Comparison of ENCODE assay signal across 20 cellular contexts in genomic region chr14:86912689-86913088, GRCh38.
DNase-seq lines count a peak whose midpoint lies in the region; ATAC-seq and TF ChIP-seq lines count a peak whose summit lies in the region.
"Had no signal": no experiment of that assay in that cellular context is flagged by ENCODE, and none has a peak within 500 bp of the region (broad histone marks: within the 10 kb centered on the region; RNA-seq: fewer than 3 reads in every experiment).

No MANE protein-coding gene starts in this region.

- H3K23ac ChIP-seq in IMR-90 (ENCODE audit: low read depth, low read length) = no peak overlapping the region

- POLR2A ChIA-PET in BJ (lab: Charles Lee) = no interaction called here
- POLR2A ChIA-PET in IMR-90 (lab: Charles Lee; ENCODE audit: unreplicated experiment) = no interaction called here

- intact Hi-C loops in IMR-90 (cut with micrococcal nuclease) = loop anchor here (5.0 to 10.0 kb wide), 2 partner anchors 450 to 702 kb away; no protein-coding TSS in a partner anchor

- no peaks in the 10 kb centered on the region for H3K36me3 ChIP-seq in BJ (ENCODE audit: control insufficient read depth, insufficient read depth, low read length)
- H3K36me3 ChIP-seq in IMR-90 (ENCODE audit: control insufficient read depth, insufficient read depth, low read length) = no peaks in the 10 kb centered on the region
- H3K36me3 ChIP-seq: BLaER1 had no signal

- H3K9me3 Mint-ChIP-seq in mesothelial cell of epicardium (peaks cover 3% of the 10 kb centered on the region), progenitor cell of endocrine pancreas (ENCODE audit: low read depth) (no peaks in the 10 kb centered on the region)
- H3K9me3 Mint-ChIP-seq: CD14-positive monocyte, HFFc6 had no signal

- no peak for TF ChIP-seq RAD21 in IMR-90 (IDR thresholded peaks at IDR 0.05; ENCODE audit: low read length)

- H3K27me3 ChIP-seq in BJ (ENCODE audit: control insufficient read depth, insufficient read depth, low read length) (no peaks in the 10 kb centered on the region), IMR-90 (ENCODE audit: control insufficient read depth, insufficient read depth, low read length) (no peaks in the 10 kb centered on the region)
- H3K27me3 ChIP-seq: BLaER1 had no signal

- no peaks in the 10 kb centered on the region for H3K27me3 Mint-ChIP-seq in mesothelial cell of epicardium (ENCODE audit: low read depth)
- H3K27me3 Mint-ChIP-seq in progenitor cell of endocrine pancreas = no peaks in the 10 kb centered on the region
- H3K27me3 Mint-ChIP-seq: CD4-positive, alpha-beta memory T cell had no signal

- H3K36me3 Mint-ChIP-seq in mesothelial cell of epicardium (no peaks in the 10 kb centered on the region), progenitor cell of endocrine pancreas (ENCODE audit: insufficient read depth) (no peaks in the 10 kb centered on the region)
- H3K36me3 Mint-ChIP-seq: CD14-positive monocyte; CD4-positive, alpha-beta memory T cell had no signal

- H4K91ac ChIP-seq in IMR-90 (ENCODE audit: insufficient read depth, low read depth, low read length) = no peak overlapping the region

- CTCF ChIA-PET in BJ (lab: Yijun Ruan, JAX) = no interaction called here
- CTCF ChIA-PET in IMR-90 (lab: Yijun Ruan, JAX) = no interaction called here

- H2BK20ac ChIP-seq in IMR-90 (ENCODE audit: low read depth, low read length) = no peak overlapping the region

- 0 out of 2 replicates have a peak, but pooled peaks cover 2% of the 10 kb centered on the region for H3K4me1 ChIP-seq in IMR-90 (ENCODE audit: control insufficient read depth, insufficient read depth, low read length)
- H3K4me1 ChIP-seq: BLaER1 had no signal

- H3K27ac ChIP-seq in IMR-90 (ENCODE audit: insufficient read depth, low read length) = no peak overlapping the region
- H3K27ac ChIP-seq: BLaER1, KMS-11 had no signal

- no TSS peak for BruUV-seq in IMR-90 (replicated peaks; lab: Mats Ljungman, UMichigan)

- no peak overlapping the region for H3K18ac ChIP-seq in IMR-90 (ENCODE audit: low read depth, low read length)

- no peak overlapping the region for H2AK5ac ChIP-seq in IMR-90 (ENCODE audit: low read depth, low read length)

- no peak overlapping the region for H2BK15ac ChIP-seq in IMR-90 (ENCODE audit: low read depth, low read length)

- in situ Hi-C loops in IMR-90 (cut with MboI; ENCODE audit: low sequenced_read_pairs) = no loop called here

- H3K4me1 Mint-ChIP-seq in mesothelial cell of epicardium (peaks cover 17% of the 10 kb centered on the region), progenitor cell of endocrine pancreas (ENCODE audit: low read depth) (peaks cover 4% of the 10 kb centered on the region)
- H3K4me1 Mint-ChIP-seq: CD14-positive monocyte; CD4-positive, alpha-beta memory T cell had no signal

- no peaks in the 10 kb centered on the region for H3K79me1 ChIP-seq in IMR-90 (ENCODE audit: low read depth in 1 of 2, low read length in 2 of 2)

- H4K20me1 ChIP-seq in IMR-90 (ENCODE audit: insufficient read depth, low read length) = no peaks in the 10 kb centered on the region
- H4K20me1 ChIP-seq: BLaER1 had no signal

- no peak overlapping the region for H3K9ac ChIP-seq in IMR-90 (ENCODE audit: low read depth, low read length)
- H3K9ac ChIP-seq: BLaER1, KMS-11 had no signal

- no peak overlapping the region for H2BK5ac ChIP-seq in IMR-90 (ENCODE audit: low read depth, low read length, poor library complexity, severe bottlenecking)

- H4K8ac ChIP-seq in IMR-90 (ENCODE audit: low read depth in 2 of 2, low read length in 2 of 2) = no peak overlapping the region

- TF ChIP-seq CTCF in BJ (IDR thresholded peaks at IDR 0.05; ENCODE audit: insufficient read depth, low read depth, low read length) = no peak
- TF ChIP-seq CTCF in IMR-90 (conservative IDR thresholded peaks at IDR 0.05; ENCODE audit: low read depth, low read length) = no peak
- no peak for TF ChIP-seq CTCF in mesothelial cell of epicardium (IDR thresholded peaks at IDR 0.05; ENCODE audit: unreplicated experiment)
- TF ChIP-seq CTCF in progenitor cell of endocrine pancreas (IDR thresholded peaks at IDR 0.05; ENCODE audit: unreplicated experiment) = no peak

- no peak overlapping the region for H3K4ac ChIP-seq in IMR-90 (ENCODE audit: low read depth, low read length)

- no peak overlapping the region for H2AK9ac ChIP-seq in IMR-90 (replicated peaks; ENCODE audit: low read depth, low read length, poor library complexity)

- no peak overlapping the region for H3K56ac ChIP-seq in IMR-90 (ENCODE audit: extremely low read depth, insufficient read depth, low read length)

- no peak overlapping the region for H2AFZ ChIP-seq in IMR-90 (replicated peaks; ENCODE audit: low read length, poor library complexity)

- dilution Hi-C loops in IMR-90 (cut with HindIII; ENCODE audit: low sequenced_read_pairs, unreplicated experiment) = no loop called here

- no peak overlapping the region for H2BK120ac ChIP-seq in IMR-90 (ENCODE audit: low read depth, low read length)

- no peak for ATAC-seq in IMR-90 (ENCODE audit: low read depth)
- ATAC-seq: HCT116, HepG2 had no signal

- H3K4me3 Mint-ChIP-seq in mesothelial cell of epicardium = no peak overlapping the region
- no peak overlapping the region for H3K4me3 Mint-ChIP-seq in progenitor cell of endocrine pancreas (ENCODE audit: low read depth)
- H3K4me3 Mint-ChIP-seq: CD14-positive monocyte; CD4-positive, alpha-beta memory T cell; HFFc6 had no signal

- peak; percentile 47 for DNase-seq in BJ (ENCODE audit: low read depth)
- peak; percentile 10 for DNase-seq in IMR-90
- DNase-seq in dedifferentiated amniotic fluid mesenchymal stem cell (ENCODE audit: extremely low spot score) = peak; percentile 84
- no peak for DNase-seq in mesothelial cell of epicardium (ENCODE audit: low spot score in 2 of 2, unreplicated experiment in 2 of 2)
- no peak for DNase-seq in SKM-1 (lab: John Stamatoyannopoulos, UW; ENCODE audit: unreplicated experiment)
- no peak for DNase-seq in progenitor cell of endocrine pancreas (ENCODE audit: low spot score, unreplicated experiment)
- DNase-seq in COLO829 (ENCODE audit: low spot score) = no peak
- DNase-seq in SW480 (ENCODE audit: low spot score) = no peak
- DNase-seq: AML-193; Calu3; CD4-positive, alpha-beta memory T cell; DMS79 treated with DMSO at 0.1 percent for 48 hours; GOT3; H7; HFFc6 had no signal

- H3K4me3 ChIP-seq in BJ (ENCODE audit: low read depth, low read length) = no peak overlapping the region
- H3K4me3 ChIP-seq in IMR-90 (ENCODE audit: insufficient read depth, low read depth, low read length) = no peak overlapping the region
- H3K4me3 ChIP-seq: BLaER1 had no signal

- no peak overlapping the region for H3K4me2 ChIP-seq in IMR-90 (ENCODE audit: low read depth, low read length)
- H3K4me2 ChIP-seq: BLaER1, KMS-11 had no signal

- H3K9me1 ChIP-seq in IMR-90 (ENCODE audit: insufficient read depth, low read length) = no peaks in the 10 kb centered on the region

- no peak for TF ChIP-seq POLR2A in IMR-90 (IDR thresholded peaks at IDR 0.05; ENCODE audit: low read depth, low read length)

- H3K14ac ChIP-seq in IMR-90 (replicated peaks; ENCODE audit: low read depth, low read length) = no peak overlapping the region

- H3K27ac Mint-ChIP-seq in mesothelial cell of epicardium (peak overlapping the region; percentile 25), progenitor cell of endocrine pancreas (no peak overlapping the region)
- H3K27ac Mint-ChIP-seq: CD14-positive monocyte; CD4-positive, alpha-beta memory T cell; HFFc6 had no signal

- no peak overlapping the region for H4K5ac ChIP-seq in IMR-90 (ENCODE audit: low read depth, low read length)

- no peaks in the 10 kb centered on the region for H3K9me3 ChIP-seq in IMR-90 (ENCODE audit: control insufficient read depth, insufficient read depth, low read length)
- H3K9me3 ChIP-seq: BLaER1 had no signal

TF ChIP-seq in IMR-90, 13 proteins besides CTCF, POLR2A, EP300 and RAD21:
- TF ChIP-seq BHLHE40 (IDR thresholded peaks at IDR 0.05; ENCODE audit: low read depth, low read length) (no peak), RFX5 (IDR thresholded peaks at IDR 0.05; ENCODE audit: low read depth, low read length) (no peak), FOS (IDR thresholded peaks at IDR 0.05; ENCODE audit: low read depth, low read length) (no peak), MXI1 (IDR thresholded peaks at IDR 0.05; ENCODE audit: borderline replicate concordance, low read depth, low read length) (no peak), RCOR1 (IDR thresholded peaks at IDR 0.05; ENCODE audit: insufficient replicate concordance, low read length) (no peak), CHD1 (IDR thresholded peaks at IDR 0.05; ENCODE audit: low read depth, low read length) (no peak), NFE2L2 (IDR thresholded peaks at IDR 0.05; ENCODE audit: low read depth, low read length) (no peak), MAZ (IDR thresholded peaks at IDR 0.05; ENCODE audit: borderline replicate concordance, low read depth, low read length) (no peak), ELK1 (IDR thresholded peaks at IDR 0.05; ENCODE audit: borderline replicate concordance, low read depth, low read length) (no peak), SMC3 (IDR thresholded peaks at IDR 0.05; ENCODE audit: low read depth, low read length) (no peak), MAFK (IDR thresholded peaks at IDR 0.05; ENCODE audit: low read depth, low read length) (no peak), CEBPB (IDR thresholded peaks at IDR 0.05; ENCODE audit: low read depth, low read length) (no peak)
- TF ChIP-seq, protein P1, sequence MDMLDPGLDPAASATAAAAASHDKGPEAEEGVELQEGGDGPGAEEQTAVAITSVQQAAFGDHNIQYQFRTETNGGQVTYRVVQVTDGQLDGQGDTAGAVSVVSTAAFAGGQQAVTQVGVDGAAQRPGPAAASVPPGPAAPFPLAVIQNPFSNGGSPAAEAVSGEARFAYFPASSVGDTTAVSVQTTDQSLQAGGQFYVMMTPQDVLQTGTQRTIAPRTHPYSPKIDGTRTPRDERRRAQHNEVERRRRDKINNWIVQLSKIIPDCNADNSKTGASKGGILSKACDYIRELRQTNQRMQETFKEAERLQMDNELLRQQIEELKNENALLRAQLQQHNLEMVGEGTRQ (IDR thresholded peaks at IDR 0.05; ENCODE audit: low read depth, low read length) = no peak

Comparison
In these comparisons a context has a peak if more than half of its experiments do, and no peak if none do; other contexts are left out.
1. DNase-seq: peak in BJ (single experiment), IMR-90 (single experiment) and dedifferentiated amniotic fluid mesenchymal stem cell (single experiment); none in mesothelial cell of epicardium (0 of 2), SKM-1 (single experiment), progenitor cell of endocrine pancreas (single experiment), COLO829 (single experiment) and SW480 (single experiment).